Comparison of ENCODE assay signal across 1 cellular context in genomic region chr21:33212159-33212851, GRCh38.
TF ChIP-seq lines count a peak whose summit lies in the region.

No MANE protein-coding gene starts in this region.

TF ChIP-seq in K562, 482 proteins besides CTCF, POLR2A, EP300 and RAD21 (continued from another document and continues in another):
- TF ChIP-seq, protein P1, sequence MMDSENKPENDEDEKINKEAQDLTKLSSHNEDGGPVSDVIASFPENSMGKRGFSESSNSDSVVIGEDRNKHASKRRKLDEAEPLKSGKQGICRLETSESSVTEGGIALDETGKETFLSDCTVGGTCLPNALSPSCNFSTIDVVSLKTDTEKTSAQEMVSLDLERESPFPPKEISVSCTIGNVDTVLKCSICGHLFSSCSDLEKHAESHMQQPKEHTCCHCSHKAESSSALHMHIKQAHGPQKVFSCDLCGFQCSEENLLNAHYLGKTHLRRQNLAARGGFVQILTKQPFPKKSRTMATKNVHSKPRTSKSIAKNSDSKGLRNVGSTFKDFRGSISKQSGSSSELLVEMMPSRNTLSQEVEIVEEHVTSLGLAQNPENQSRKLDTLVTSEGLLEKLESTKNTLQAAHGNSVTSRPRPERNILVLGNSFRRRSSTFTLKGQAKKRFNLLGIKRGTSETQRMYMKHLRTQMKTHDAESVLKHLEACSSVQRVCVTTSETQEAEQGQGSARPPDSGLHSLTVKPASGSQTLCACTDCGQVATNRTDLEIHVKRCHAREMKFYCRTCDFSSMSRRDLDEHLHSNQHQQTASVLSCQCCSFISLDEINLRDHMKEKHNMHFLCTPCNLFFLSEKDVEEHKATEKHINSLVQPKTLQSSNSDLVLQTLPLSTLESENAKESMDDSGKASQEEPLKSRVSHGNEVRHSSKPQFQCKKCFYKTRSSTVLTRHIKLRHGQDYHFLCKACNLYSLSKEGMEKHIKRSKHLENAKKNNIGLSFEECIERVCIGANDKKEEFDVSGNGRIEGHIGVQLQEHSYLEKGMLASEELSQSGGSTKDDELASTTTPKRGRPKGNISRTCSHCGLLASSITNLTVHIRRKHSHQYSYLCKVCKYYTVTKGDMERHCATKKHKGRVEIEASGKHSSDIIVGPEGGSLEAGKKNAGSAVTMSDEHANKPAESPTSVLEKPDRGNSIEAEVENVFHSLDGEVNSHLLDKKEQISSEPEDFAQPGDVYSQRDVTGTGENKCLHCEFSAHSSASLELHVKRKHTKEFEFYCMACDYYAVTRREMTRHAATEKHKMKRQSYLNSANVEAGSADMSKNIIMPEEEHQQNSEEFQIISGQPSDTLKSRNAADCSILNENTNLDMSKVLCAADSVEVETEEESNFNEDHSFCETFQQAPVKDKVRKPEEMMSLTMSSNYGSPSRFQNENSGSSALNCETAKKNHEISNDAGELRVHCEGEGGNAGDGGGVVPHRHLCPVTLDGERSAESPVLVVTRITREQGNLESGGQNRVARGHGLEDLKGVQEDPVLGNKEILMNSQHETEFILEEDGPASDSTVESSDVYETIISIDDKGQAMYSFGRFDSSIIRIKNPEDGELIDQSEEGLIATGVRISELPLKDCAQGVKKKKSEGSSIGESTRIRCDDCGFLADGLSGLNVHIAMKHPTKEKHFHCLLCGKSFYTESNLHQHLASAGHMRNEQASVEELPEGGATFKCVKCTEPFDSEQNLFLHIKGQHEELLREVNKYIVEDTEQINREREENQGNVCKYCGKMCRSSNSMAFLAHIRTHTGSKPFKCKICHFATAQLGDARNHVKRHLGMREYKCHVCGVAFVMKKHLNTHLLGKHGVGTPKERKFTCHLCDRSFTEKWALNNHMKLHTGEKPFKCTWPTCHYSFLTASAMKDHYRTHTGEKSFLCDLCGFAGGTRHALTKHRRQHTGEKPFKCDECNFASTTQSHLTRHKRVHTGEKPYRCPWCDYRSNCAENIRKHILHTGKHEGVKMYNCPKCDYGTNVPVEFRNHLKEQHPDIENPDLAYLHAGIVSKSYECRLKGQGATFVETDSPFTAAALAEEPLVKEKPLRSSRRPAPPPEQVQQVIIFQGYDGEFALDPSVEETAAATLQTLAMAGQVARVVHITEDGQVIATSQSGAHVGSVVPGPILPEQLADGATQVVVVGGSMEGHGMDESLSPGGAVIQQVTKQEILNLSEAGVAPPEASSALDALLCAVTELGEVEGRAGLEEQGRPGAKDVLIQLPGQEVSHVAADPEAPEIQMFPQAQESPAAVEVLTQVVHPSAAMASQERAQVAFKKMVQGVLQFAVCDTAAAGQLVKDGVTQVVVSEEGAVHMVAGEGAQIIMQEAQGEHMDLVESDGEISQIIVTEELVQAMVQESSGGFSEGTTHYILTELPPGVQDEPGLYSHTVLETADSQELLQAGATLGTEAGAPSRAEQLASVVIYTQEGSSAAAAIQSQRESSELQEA (IDR thresholded peaks at IDR 0.05; ENCODE audit: low read depth), result no peak
- TF ChIP-seq E2F6 (IDR thresholded peaks at IDR 0.05; ENCODE audit: borderline replicate concordance in 1 of 2, extremely low read depth in 1 of 2, insufficient read depth in 1 of 2, insufficient read length in 1 of 2, low read depth in 1 of 2, low read length in 1 of 2, poor library complexity in 1 of 2, severe bottlenecking in 1 of 2) (no peak), GABPB2 (CRISPR knock-in tag; conservative IDR thresholded peaks at IDR 0.05) (no peak), SIX5 (IDR thresholded peaks at IDR 0.05; ENCODE audit: borderline replicate concordance in 1 of 2, insufficient read depth in 1 of 2, low read depth in 1 of 2, low read length in 2 of 2) (no peak), ZNF239 (CRISPR knock-in tag; IDR thresholded peaks at IDR 0.05) (0 out of 2 replicates have a peak, but pooled peaks have one; percentile 15), ZNF408 (CRISPR knock-in tag; IDR thresholded peaks at IDR 0.05; ENCODE audit: low read depth) (no peak), ZNF561 (CRISPR knock-in tag; conservative IDR thresholded peaks at IDR 0.05) (no peak), L3MBTL2 (IDR thresholded peaks at IDR 0.05) (peak; percentile 77), CBFA2T2 (conservative IDR thresholded peaks at IDR 0.05) (peak; percentile 37), ZEB2 (IDR thresholded peaks at IDR 0.05) (0 out of 2 replicates have a peak, but pooled peaks have one; percentile 23), STAG1 (CRISPR knock-in tag; IDR thresholded peaks at IDR 0.05; ENCODE audit: borderline replicate concordance) (no peak), HDAC2 (IDR thresholded peaks at IDR 0.05) (peak; percentile 64; the same call in 1 of the 2 replicates), XRCC4 (IDR thresholded peaks at IDR 0.05; ENCODE audit: extremely low read depth, insufficient read depth, insufficient read length) (no peak), ZNF41 (CRISPR knock-in tag; conservative IDR thresholded peaks at IDR 0.05) (no peak), MLLT1 (IDR thresholded peaks at IDR 0.05) (peak; percentile 30 to 34; a peak in 1 of 4 replicates), ZNF778 (CRISPR knock-in tag; IDR thresholded peaks at IDR 0.05) (no peak), MECOM (CRISPR knock-in tag; IDR thresholded peaks at IDR 0.05) (0 out of 2 replicates have a peak, but pooled peaks have one; percentile 17), ADNP (tag; IDR thresholded peaks at IDR 0.05) (no peak), ZNF311 (CRISPR knock-in tag; IDR thresholded peaks at IDR 0.05) (peak; percentile 62), ATF4 (CRISPR knock-in tag; IDR thresholded peaks at IDR 0.05) (no peak), ZKSCAN8 (CRISPR knock-in tag; IDR thresholded peaks at IDR 0.05) (no peak), NEUROD1 (IDR thresholded peaks at IDR 0.05; ENCODE audit: borderline replicate concordance, low read depth, low read length, partially characterized antibody) (no peak), GTF2E2 (tag; IDR thresholded peaks at IDR 0.05) (0 out of 2 replicates have a peak, but pooled peaks have one; percentile 25), ZNF12 (CRISPR knock-in tag; IDR thresholded peaks at IDR 0.05) (peak; percentile 89), RCOR1 (IDR thresholded peaks at IDR 0.05; ENCODE audit: borderline replicate concordance in 1 of 2, low read depth in 2 of 2, low read length in 2 of 2) (0 out of 4 replicates have a peak, but pooled peaks of 1 of the 2 experiments have one; percentile 56), SMAD2 (IDR thresholded peaks at IDR 0.05; ENCODE audit: low read depth, low read length) (no peak), ARID1B (IDR thresholded peaks at IDR 0.05) (peak; percentile 72), SOX6 (IDR thresholded peaks at IDR 0.05) (peak; percentile 84), KAT7 (CRISPR knock-in tag; IDR thresholded peaks at IDR 0.05; ENCODE audit: borderline replicate concordance) (no peak), SAP30 (IDR thresholded peaks at IDR 0.05; ENCODE audit: borderline replicate concordance, insufficient read depth, low read depth, low read length, poor library complexity, severe bottlenecking) (no peak), RNF219 (CRISPR knock-in tag; IDR thresholded peaks at IDR 0.05) (no peak), POLR3A (IDR thresholded peaks at IDR 0.05; ENCODE audit: borderline replicate concordance, extremely low read depth, insufficient read depth, insufficient read length) (no peak), RBM14 (IDR thresholded peaks at IDR 0.05; ENCODE audit: borderline replicate concordance, insufficient read depth, low read depth, low read length) (no peak), LCOR (CRISPR knock-in tag; IDR thresholded peaks at IDR 0.05) (no peak)
- TF ChIP-seq, protein P2, sequence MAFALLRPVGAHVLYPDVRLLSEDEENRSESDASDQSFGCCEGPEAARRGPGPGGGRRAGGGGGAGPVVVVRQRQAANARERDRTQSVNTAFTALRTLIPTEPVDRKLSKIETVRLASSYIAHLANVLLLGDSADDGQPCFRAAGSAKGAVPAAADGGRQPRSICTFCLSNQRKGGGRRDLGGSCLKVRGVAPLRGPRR (CRISPR knock-in tag; IDR thresholded peaks at IDR 0.05), result no peak
- TF ChIP-seq, protein P3, sequence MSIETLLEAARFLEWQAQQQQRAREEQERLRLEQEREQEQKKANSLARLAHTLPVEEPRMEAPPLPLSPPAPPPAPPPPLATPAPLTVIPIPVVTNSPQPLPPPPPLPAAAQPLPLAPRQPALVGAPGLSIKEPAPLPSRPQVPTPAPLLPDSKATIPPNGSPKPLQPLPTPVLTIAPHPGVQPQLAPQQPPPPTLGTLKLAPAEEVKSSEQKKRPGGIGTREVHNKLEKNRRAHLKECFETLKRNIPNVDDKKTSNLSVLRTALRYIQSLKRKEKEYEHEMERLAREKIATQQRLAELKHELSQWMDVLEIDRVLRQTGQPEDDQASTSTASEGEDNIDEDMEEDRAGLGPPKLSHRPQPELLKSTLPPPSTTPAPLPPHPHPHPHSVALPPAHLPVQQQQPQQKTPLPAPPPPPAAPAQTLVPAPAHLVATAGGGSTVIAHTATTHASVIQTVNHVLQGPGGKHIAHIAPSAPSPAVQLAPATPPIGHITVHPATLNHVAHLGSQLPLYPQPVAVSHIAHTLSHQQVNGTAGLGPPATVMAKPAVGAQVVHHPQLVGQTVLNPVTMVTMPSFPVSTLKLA (conservative IDR thresholded peaks at IDR 0.05), result no peak; a peak in 1 of 4 replicates
- TF ChIP-seq, protein P4, sequence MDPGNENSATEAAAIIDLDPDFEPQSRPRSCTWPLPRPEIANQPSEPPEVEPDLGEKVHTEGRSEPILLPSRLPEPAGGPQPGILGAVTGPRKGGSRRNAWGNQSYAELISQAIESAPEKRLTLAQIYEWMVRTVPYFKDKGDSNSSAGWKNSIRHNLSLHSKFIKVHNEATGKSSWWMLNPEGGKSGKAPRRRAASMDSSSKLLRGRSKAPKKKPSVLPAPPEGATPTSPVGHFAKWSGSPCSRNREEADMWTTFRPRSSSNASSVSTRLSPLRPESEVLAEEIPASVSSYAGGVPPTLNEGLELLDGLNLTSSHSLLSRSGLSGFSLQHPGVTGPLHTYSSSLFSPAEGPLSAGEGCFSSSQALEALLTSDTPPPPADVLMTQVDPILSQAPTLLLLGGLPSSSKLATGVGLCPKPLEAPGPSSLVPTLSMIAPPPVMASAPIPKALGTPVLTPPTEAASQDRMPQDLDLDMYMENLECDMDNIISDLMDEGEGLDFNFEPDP (CRISPR knock-in tag; IDR thresholded peaks at IDR 0.05), result no peak
- TF ChIP-seq, protein P5, sequence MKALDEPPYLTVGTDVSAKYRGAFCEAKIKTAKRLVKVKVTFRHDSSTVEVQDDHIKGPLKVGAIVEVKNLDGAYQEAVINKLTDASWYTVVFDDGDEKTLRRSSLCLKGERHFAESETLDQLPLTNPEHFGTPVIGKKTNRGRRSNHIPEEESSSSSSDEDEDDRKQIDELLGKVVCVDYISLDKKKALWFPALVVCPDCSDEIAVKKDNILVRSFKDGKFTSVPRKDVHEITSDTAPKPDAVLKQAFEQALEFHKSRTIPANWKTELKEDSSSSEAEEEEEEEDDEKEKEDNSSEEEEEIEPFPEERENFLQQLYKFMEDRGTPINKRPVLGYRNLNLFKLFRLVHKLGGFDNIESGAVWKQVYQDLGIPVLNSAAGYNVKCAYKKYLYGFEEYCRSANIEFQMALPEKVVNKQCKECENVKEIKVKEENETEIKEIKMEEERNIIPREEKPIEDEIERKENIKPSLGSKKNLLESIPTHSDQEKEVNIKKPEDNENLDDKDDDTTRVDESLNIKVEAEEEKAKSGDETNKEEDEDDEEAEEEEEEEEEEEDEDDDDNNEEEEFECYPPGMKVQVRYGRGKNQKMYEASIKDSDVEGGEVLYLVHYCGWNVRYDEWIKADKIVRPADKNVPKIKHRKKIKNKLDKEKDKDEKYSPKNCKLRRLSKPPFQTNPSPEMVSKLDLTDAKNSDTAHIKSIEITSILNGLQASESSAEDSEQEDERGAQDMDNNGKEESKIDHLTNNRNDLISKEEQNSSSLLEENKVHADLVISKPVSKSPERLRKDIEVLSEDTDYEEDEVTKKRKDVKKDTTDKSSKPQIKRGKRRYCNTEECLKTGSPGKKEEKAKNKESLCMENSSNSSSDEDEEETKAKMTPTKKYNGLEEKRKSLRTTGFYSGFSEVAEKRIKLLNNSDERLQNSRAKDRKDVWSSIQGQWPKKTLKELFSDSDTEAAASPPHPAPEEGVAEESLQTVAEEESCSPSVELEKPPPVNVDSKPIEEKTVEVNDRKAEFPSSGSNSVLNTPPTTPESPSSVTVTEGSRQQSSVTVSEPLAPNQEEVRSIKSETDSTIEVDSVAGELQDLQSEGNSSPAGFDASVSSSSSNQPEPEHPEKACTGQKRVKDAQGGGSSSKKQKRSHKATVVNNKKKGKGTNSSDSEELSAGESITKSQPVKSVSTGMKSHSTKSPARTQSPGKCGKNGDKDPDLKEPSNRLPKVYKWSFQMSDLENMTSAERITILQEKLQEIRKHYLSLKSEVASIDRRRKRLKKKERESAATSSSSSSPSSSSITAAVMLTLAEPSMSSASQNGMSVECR (CRISPR knock-in tag; IDR thresholded peaks at IDR 0.05), result no peak
